ENCODE assay signal across 19 cellular contexts in the genomic region with DNA sequence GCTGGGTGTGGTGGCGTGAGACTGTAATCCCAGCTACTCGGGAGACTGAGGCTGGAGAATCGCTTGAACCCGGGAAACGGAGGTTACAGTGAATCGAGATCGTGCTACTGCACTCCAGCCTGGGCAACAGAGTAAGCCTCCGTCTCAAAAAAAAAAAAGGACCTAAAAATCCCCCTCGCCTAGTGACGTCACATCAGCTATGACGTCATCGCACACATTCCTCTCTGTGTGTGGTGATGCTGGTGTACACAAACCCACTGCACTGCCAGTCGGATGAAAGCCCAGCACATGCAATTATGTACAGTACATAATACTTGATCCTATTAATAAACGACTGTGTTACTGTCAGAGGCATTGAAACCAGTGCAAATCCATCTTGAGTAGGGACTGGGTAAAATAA.
"Had no signal": no experiment of that assay in that cellular context is flagged by ENCODE, and none has a peak within 500 bp of the region (broad histone marks: within the 10 kb centered on the region; RNA-seq: fewer than 3 reads in every experiment).

No MANE protein-coding gene starts in this region.

- H3K27me3 ChIP-seq: foreskin keratinocyte, hepatocyte, ovary had no signal

- H3K4me1 ChIP-seq: gastroesophageal sphincter, psoas muscle had no signal

- H3K36me3 ChIP-seq: gastroesophageal sphincter, heart left ventricle, ovary, transverse colon had no signal

- DNase-seq: effector CD8-positive, alpha-beta T cell; endodermal cell; foreskin keratinocyte; heart left ventricle; kidney; natural killer cell; occipital lobe; ovary; posterior cingulate gyrus; psoas muscle; right cardiac atrium; small intestine; stimulated activated CD4-positive, alpha-beta T cell treated with anti-CD3 and anti-CD28 coated beads, Interleukin-15, amount 100 ng/mL, for 24 hours; stimulated activated CD4-positive, alpha-beta T cell treated with anti-CD3 and anti-CD28 coated beads, Interleukin-2, amount 100 ng/mL, for 48 hours; stimulated activated naive B cell treated with anti-CD40 and anti-IgM and Interleukin-4, amounts not matched to agents 10 μg/mL and 1 μg/mL and 100 μg/mL, for 72 hours; transverse colon had no signal

- H3K4me3 ChIP-seq: gastroesophageal sphincter, heart left ventricle, hepatocyte, lung, ovary, psoas muscle, transverse colon had no signal

- FAIRE-seq: kidney, small intestine had no signal

- H3K9me3 ChIP-seq: gastroesophageal sphincter, heart left ventricle, ovary, psoas muscle, transverse colon had no signal

- ATAC-seq: gastroesophageal sphincter; heart left ventricle; natural killer cell; psoas muscle; right cardiac atrium; stimulated activated naive B cell treated with anti-CD40 and anti-IgM and Interleukin-4, amounts not matched to agents 10 μg/mL and 1 μg/mL and 100 μg/mL, for 72 hours had no signal

- H3K79me2 ChIP-seq: hepatocyte had no signal

- H3K27ac ChIP-seq: foreskin keratinocyte, gastroesophageal sphincter, heart left ventricle, hepatocyte, ovary, psoas muscle, transverse colon had no signal
